In the genomic region with DNA sequence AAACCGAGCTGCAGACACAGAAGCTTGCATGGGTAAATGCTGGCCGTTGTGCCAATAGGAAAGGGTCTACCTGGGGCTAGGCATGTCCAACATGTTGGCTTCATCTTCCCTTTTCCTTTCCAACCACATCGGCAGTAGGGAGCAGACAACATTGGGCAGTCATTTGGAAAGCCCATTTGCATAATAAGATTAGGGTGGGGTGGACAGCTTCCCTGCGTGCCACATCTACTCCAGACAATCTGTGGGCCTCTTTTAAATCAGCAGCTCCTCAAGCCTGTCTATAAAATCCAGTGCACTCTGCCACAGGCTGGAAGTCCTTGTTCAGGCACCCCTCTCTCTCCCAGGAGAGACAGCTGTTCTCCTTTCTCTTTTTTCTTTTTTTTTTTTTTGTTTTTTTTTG, we compare ENCODE assay signal across 20 cellular contexts.
DNase-seq lines count a peak whose midpoint lies in the region; ATAC-seq and TF ChIP-seq lines count a peak whose summit lies in the region.
"Had no signal": no experiment of that assay in that cellular context is flagged by ENCODE, and none has a peak within 500 bp of the region (broad histone marks: within the 10 kb centered on the region; RNA-seq: fewer than 3 reads in every experiment).

No MANE protein-coding gene starts in this region.

- intact Hi-C loops in CD4-positive, alpha-beta T cell (cut with DNase I, micrococcal nuclease), result no loop called here

- H3K4me3 ChIP-seq in GM23338, result no peak overlapping the region
- H3K4me3 ChIP-seq in neural progenitor cell, result no peak overlapping the region
- H3K4me3 ChIP-seq: BLaER1 had no signal

- DNase-seq in GM23338 (ENCODE audit: low spot score) (no peak), NCI-H2171 treated with DMSO at 0.1 percent for 48 hours (lab: John Stamatoyannopoulos, UW) (peak; percentile 75), SK-N-DZ (ENCODE audit: low spot score) (peak; percentile 36), neural progenitor cell (ENCODE audit: low spot score) (peak; percentile 54), NCI-H2081 (lab: John Stamatoyannopoulos, UW) (no peak)
- no peak for DNase-seq in CD4-positive, alpha-beta T cell
- no peak for DNase-seq in NK-92 treated with Interleukin-12 subunit alpha and Interleukin-12 subunit beta, amount 100 ng/mL, for 24 hours (lab: John Stamatoyannopoulos, UW)
- DNase-seq: AML-193; Calu3; CD8-positive, alpha-beta T cell; DMS79 treated with DMSO at 0.1 percent for 48 hours; GF-D8; GOT3; H7; HFFc6; KG1 had no signal

- H3K36me3 ChIP-seq in GM23338 (ENCODE audit: insufficient read depth) (no peaks in the 10 kb centered on the region), neural progenitor cell (no peaks in the 10 kb centered on the region)
- H3K36me3 ChIP-seq: BLaER1 had no signal

- no peaks in the 10 kb centered on the region for H3K9me2 ChIP-seq in GM23338 (ENCODE audit: insufficient read depth)

- H3K27me3 ChIP-seq in GM23338 (ENCODE audit: insufficient read depth), result no peaks in the 10 kb centered on the region
- H3K27me3 ChIP-seq in neural progenitor cell, result no peaks in the 10 kb centered on the region
- H3K27me3 ChIP-seq in CD4-positive, alpha-beta T cell (ENCODE audit: control insufficient read depth, insufficient read depth, low read length), result no peaks in the 10 kb centered on the region
- H3K27me3 ChIP-seq: BLaER1 had no signal

- H3K4me1 Mint-ChIP-seq in GM23338 (no peaks in the 10 kb centered on the region), neural progenitor cell (peaks cover 5% of the 10 kb centered on the region)
- no peaks in the 10 kb centered on the region for H3K4me1 Mint-ChIP-seq in CD4-positive, alpha-beta T cell (ENCODE audit: low read depth)
- H3K4me1 Mint-ChIP-seq: CD14-positive monocyte had no signal

- H3K9me3 ChIP-seq in neural progenitor cell (ENCODE audit: low read depth), result no peaks in the 10 kb centered on the region
- H3K9me3 ChIP-seq in CD4-positive, alpha-beta T cell (ENCODE audit: control insufficient read depth, low read length), result no peaks in the 10 kb centered on the region
- H3K9me3 ChIP-seq: BLaER1 had no signal

- TF ChIP-seq CTCF in GM23338 (conservative IDR thresholded peaks at IDR 0.05; ENCODE audit: low read depth in 2 of 2) (no peak), neural progenitor cell (IDR thresholded peaks at IDR 0.05) (no peak)
- TF ChIP-seq CTCF in CD4-positive, alpha-beta T cell (IDR thresholded peaks at IDR 0.05), result no peak

- H3K9ac ChIP-seq in neural progenitor cell, result no peak overlapping the region
- H3K9ac ChIP-seq: BLaER1 had no signal

- H3K27me3 Mint-ChIP-seq in GM23338 (ENCODE audit: insufficient read depth, low read depth, poor library complexity), result peaks cover 2% of the 10 kb centered on the region
- peaks cover 2% of the 10 kb centered on the region for H3K27me3 Mint-ChIP-seq in neural progenitor cell (ENCODE audit: insufficient read depth, low read depth)
- no peaks in the 10 kb centered on the region for H3K27me3 Mint-ChIP-seq in CD4-positive, alpha-beta T cell

- H3K79me2 ChIP-seq in GM23338 (replicated peaks; ENCODE audit: insufficient read depth) (no peaks in the 10 kb centered on the region), neural progenitor cell (ENCODE audit: low read depth) (no peaks in the 10 kb centered on the region)

- H3K27ac Mint-ChIP-seq in GM23338 (no peak overlapping the region), neural progenitor cell (no peak overlapping the region)
- no peak overlapping the region for H3K27ac Mint-ChIP-seq in CD4-positive, alpha-beta T cell
- H3K27ac Mint-ChIP-seq: CD14-positive monocyte; CD8-positive, alpha-beta T cell; HFFc6 had no signal

- no peaks in the 10 kb centered on the region for H3K9me3 Mint-ChIP-seq in GM23338
- no peaks in the 10 kb centered on the region for H3K9me3 Mint-ChIP-seq in neural progenitor cell
- peaks cover 2% of the 10 kb centered on the region for H3K9me3 Mint-ChIP-seq in CD4-positive, alpha-beta T cell

- no peak overlapping the region for H3K4me2 ChIP-seq in GM23338
- peak overlapping the region; percentile 51 for H3K4me2 ChIP-seq in neural progenitor cell
- H3K4me2 ChIP-seq: BLaER1 had no signal

- H4K20me1 ChIP-seq in GM23338 (replicated peaks; ENCODE audit: insufficient read depth) (no peaks in the 10 kb centered on the region), neural progenitor cell (ENCODE audit: low read depth) (no peaks in the 10 kb centered on the region)
- H4K20me1 ChIP-seq: BLaER1 had no signal

- H3K4me3 Mint-ChIP-seq in GM23338 (no peak overlapping the region), neural progenitor cell (no peak overlapping the region)
- no peak overlapping the region for H3K4me3 Mint-ChIP-seq in CD4-positive, alpha-beta T cell
- H3K4me3 Mint-ChIP-seq: CD14-positive monocyte; CD8-positive, alpha-beta T cell; HFFc6 had no signal

- H3K4me1 ChIP-seq in GM23338 (ENCODE audit: insufficient read depth), result no peaks in the 10 kb centered on the region
- peaks cover 4% of the 10 kb centered on the region for H3K4me1 ChIP-seq in neural progenitor cell
- H3K4me1 ChIP-seq: BLaER1 had no signal

- no peaks in the 10 kb centered on the region for H3K36me3 Mint-ChIP-seq in GM23338 (ENCODE audit: low read depth)
- no peaks in the 10 kb centered on the region for H3K36me3 Mint-ChIP-seq in neural progenitor cell
- H3K36me3 Mint-ChIP-seq in CD4-positive, alpha-beta T cell (ENCODE audit: low read depth), result no peaks in the 10 kb centered on the region
- H3K36me3 Mint-ChIP-seq: CD14-positive monocyte; CD8-positive, alpha-beta T cell had no signal

- H3F3A ChIP-seq in GM23338 (replicated peaks; ENCODE audit: low read depth) (no peaks in the 10 kb centered on the region), neural progenitor cell (ENCODE audit: low read depth) (no peaks in the 10 kb centered on the region)

- POLR2A ChIA-PET in CD4-positive, alpha-beta T cell (lab: Charles Lee), result no interaction called here

- H2AFZ ChIP-seq in GM23338 (peak overlapping the region; percentile 28; the same call in 1 of the 2 replicates), neural progenitor cell (replicated peaks) (peak overlapping the region; percentile 48)

- ATAC-seq in GM23338, result no peak
- no peak for ATAC-seq in GM21619 (IDR thresholded peaks at IDR 0.05; ENCODE audit: unreplicated experiment)
- ATAC-seq in CD4-positive, alpha-beta T cell (ENCODE audit: poor library complexity), result no peak
- ATAC-seq: CD8-positive, alpha-beta T cell; HCT116 had no signal

- H3K27ac ChIP-seq in GM23338 (ENCODE audit: low read depth) (no peak overlapping the region), neural progenitor cell (no peak overlapping the region)
- no peak overlapping the region for H3K27ac ChIP-seq in CD4-positive, alpha-beta T cell (ENCODE audit: low read depth, low read length)
- H3K27ac ChIP-seq: BLaER1 had no signal

- CTCF ChIA-PET in CD4-positive, alpha-beta T cell (lab: Charles Lee), result no interaction called here

TF ChIP-seq in GM23338, 12 proteins besides CTCF, POLR2A, EP300 and RAD21 (continues in another document):
- no peak for TF ChIP-seq NANOG (IDR thresholded peaks at IDR 0.05; ENCODE audit: borderline replicate concordance)
- no peak for TF ChIP-seq EZH2 (IDR thresholded peaks at IDR 0.05; ENCODE audit: low read depth, unreplicated experiment)
- TF ChIP-seq CREB1 (CRISPR knock-in tag; IDR thresholded peaks at IDR 0.05; ENCODE audit: low read depth), result no peak
- TF ChIP-seq ZNF114 (CRISPR knock-in tag; IDR thresholded peaks at IDR 0.05), result no peak
- TF ChIP-seq, protein P1, sequence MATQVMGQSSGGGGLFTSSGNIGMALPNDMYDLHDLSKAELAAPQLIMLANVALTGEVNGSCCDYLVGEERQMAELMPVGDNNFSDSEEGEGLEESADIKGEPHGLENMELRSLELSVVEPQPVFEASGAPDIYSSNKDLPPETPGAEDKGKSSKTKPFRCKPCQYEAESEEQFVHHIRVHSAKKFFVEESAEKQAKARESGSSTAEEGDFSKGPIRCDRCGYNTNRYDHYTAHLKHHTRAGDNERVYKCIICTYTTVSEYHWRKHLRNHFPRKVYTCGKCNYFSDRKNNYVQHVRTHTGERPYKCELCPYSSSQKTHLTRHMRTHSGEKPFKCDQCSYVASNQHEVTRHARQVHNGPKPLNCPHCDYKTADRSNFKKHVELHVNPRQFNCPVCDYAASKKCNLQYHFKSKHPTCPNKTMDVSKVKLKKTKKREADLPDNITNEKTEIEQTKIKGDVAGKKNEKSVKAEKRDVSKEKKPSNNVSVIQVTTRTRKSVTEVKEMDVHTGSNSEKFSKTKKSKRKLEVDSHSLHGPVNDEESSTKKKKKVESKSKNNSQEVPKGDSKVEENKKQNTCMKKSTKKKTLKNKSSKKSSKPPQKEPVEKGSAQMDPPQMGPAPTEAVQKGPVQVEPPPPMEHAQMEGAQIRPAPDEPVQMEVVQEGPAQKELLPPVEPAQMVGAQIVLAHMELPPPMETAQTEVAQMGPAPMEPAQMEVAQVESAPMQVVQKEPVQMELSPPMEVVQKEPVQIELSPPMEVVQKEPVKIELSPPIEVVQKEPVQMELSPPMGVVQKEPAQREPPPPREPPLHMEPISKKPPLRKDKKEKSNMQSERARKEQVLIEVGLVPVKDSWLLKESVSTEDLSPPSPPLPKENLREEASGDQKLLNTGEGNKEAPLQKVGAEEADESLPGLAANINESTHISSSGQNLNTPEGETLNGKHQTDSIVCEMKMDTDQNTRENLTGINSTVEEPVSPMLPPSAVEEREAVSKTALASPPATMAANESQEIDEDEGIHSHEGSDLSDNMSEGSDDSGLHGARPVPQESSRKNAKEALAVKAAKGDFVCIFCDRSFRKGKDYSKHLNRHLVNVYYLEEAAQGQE (IDR thresholded peaks at IDR 0.05; ENCODE audit: unreplicated experiment), result no peak
- no peak for TF ChIP-seq JUNB (IDR thresholded peaks at IDR 0.05; ENCODE audit: unreplicated experiment)
- TF ChIP-seq POLR2AphosphoS5 (IDR thresholded peaks at IDR 0.05; ENCODE audit: low read depth), result no peak
- TF ChIP-seq ZNF331 (CRISPR knock-in tag; IDR thresholded peaks at IDR 0.05; ENCODE audit: low read depth), result no peak
- no peak for TF ChIP-seq EZH2phosphoT487 (IDR thresholded peaks at IDR 0.05; ENCODE audit: unreplicated experiment)

Comparison
In these comparisons a context has a peak if more than half of its experiments do, and no peak if none do; other contexts are left out.
1. DNase-seq: peak in NCI-H2171 treated with DMSO at 0.1 percent for 48 hours (single experiment), SK-N-DZ (single experiment) and neural progenitor cell (single experiment); none in GM23338 (single experiment), NCI-H2081 (0 of 2), CD4-positive, alpha-beta T cell (0 of 10) and NK-92 treated with Interleukin-12 subunit alpha and Interleukin-12 subunit beta, amount 100 ng/mL, for 24 hours (single experiment).